Comparison of ENCODE assay signal across 14 cellular contexts in the genomic region with DNA sequence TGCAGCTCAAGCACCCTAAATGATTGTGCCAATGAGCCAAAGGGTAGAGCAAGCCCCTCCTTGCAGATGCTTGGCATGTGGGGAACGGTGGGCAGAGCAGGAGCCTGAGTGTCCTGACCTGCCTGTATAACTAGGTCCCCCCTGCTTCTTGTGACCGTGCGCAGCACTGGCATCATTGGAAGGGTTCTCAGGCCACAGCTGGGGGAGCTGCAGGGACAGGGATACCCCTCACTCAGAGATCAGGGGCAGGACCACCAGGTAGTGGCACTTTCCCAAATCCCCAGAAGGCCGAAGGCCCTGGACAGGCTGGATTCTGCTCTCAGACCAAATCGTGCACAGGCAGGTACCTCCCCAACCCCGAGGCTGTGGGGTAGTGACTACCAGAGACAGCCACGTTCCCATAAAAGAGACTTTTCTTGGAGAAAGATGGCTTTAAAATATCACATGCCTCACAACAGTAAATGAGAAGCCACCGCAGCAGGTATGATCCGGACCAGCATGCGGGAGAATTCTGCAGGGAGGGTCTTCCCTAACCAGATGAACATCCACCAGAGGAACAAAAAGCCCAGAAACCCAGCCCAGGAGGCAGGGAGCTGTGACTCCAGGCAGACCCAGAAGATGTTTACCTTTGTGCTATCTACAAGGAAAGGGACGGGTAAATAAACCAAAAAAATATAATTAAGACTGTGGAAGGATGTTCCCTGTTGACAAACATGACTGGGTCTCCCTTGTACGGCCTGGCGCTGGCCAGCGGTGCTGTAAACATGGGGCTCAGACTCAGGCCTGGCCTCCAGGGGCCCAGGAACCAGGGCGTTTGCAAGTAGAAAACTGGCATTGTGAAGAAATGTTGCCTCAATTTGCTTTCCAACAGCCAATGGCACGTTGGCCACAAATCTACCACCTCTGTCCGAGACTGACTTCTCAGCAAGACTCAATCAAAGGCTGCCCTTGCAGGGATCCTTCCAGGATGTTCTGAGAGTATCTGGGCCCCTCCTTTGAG.
"Had no signal": no experiment of that assay in that cellular context is flagged by ENCODE, and none has a peak within 500 bp of the region (broad histone marks: within the 10 kb centered on the region; RNA-seq: fewer than 3 reads in every experiment).

No MANE protein-coding gene starts in this region.

- H3K27ac ChIP-seq: neutrophil, VCaP had no signal

- H3K27me3 ChIP-seq: adrenal gland, hepatocyte, neutrophil had no signal

- H3K4me3 ChIP-seq: adrenal gland, hepatocyte had no signal

- H2AFZ ChIP-seq: hepatocyte had no signal

- H3K36me3 ChIP-seq: neutrophil had no signal

- ATAC-seq: stimulated activated naive B cell treated with anti-CD40 and anti-IgM and Interleukin-4, amounts not matched to agents 10 μg/mL and 1 μg/mL and 100 μg/mL, for 72 hours; T-cell had no signal

- H3K9me3 ChIP-seq: adrenal gland, neutrophil had no signal

- H3K4me2 ChIP-seq: hepatocyte had no signal

- DNase-seq: activated CD4-positive, alpha-beta T cell treated with anti-CD3 and anti-CD28 coated beads for 4 hours; activated CD8-positive, alpha-beta memory T cell treated with anti-CD3 and anti-CD28 coated beads for 24 hours; activated naive CD4-positive, alpha-beta T cell treated with anti-CD3 and anti-CD28 coated beads, Interleukin-2, amount 50 U/mL, for 16 hours; dermis blood vessel endothelial cell; erythroblast; kidney glomerular epithelial cell; naive B cell; stimulated activated CD4-positive, alpha-beta T cell treated with anti-CD3 and anti-CD28 coated beads, Interleukin-2, amount 100 ng/mL, for 24 hours; stimulated activated naive B cell treated with anti-CD40 and anti-IgM and Interleukin-4, amounts not matched to agents 10 μg/mL and 1 μg/mL and 100 μg/mL, for 72 hours; T-cell had no signal
